In the genomic region with DNA sequence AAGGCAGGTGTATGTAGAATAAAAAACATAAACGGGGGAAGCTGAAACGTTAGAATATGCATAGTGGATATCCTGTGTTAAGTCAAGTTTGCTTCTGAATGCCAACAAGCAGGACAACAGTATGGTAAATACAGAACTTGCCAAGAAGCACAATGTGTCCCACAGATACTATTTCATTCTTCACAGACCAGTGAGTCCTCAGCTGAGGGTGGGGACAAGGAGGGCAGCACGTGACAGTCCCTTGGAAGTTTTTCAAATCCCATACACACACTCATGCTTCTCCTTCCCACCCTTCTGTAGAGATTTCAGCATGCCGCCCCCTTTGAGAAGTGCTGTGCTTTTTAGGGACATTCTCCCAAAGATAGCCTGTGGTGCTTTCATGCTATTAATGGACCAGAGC, we compare ENCODE assay signal across 28 cellular contexts.
DNase-seq lines count a peak whose midpoint lies in the region; ATAC-seq and TF ChIP-seq lines count a peak whose summit lies in the region.
"Had no signal": no experiment of that assay in that cellular context is flagged by ENCODE, and none has a peak within 500 bp of the region (broad histone marks: within the 10 kb centered on the region; RNA-seq: fewer than 3 reads in every experiment).

No MANE protein-coding gene starts in this region.

- DNase-seq in Right ventricle myocardium inferior (ENCODE audit: missing footprints), result no peak
- no peak for DNase-seq in cardiac septum (ENCODE audit: low spot score)
- no peak for DNase-seq in left ventricle myocardium inferior
- peak; percentile 29 for DNase-seq in prostate gland (ENCODE audit: low spot score)
- no peak for DNase-seq in activated T-cell treated with anti-CD3 and anti-CD28 coated beads, Interleukin-2, amount 50 U/mL, for 72 hours
- DNase-seq in osteocyte (ENCODE audit: extremely low spot score, unreplicated experiment), result no peak
- no peak for DNase-seq in mucosa of descending colon
- DNase-seq: 8988T; activated naive CD4-positive, alpha-beta T cell; central memory CD4-positive, alpha-beta T cell; DMS79 treated with DMSO at 0.1 percent for 48 hours; foreskin keratinocyte; mesendoderm; MM.1S; naive thymus-derived CD8-positive, alpha-beta T cell; NCI-H1417 treated with DMSO at 0.1 percent for 48 hours; NCI-H2171; NCI-H69; pancreas; stimulated activated CD4-positive, alpha-beta T cell treated with anti-CD3 and anti-CD28 coated beads, Interleukin-2, amount 100 ng/mL, for 48 hours; stimulated activated naive CD4-positive, alpha-beta T cell had no signal

- H3K4me1 ChIP-seq in left ventricle myocardium inferior (peaks cover 39% of the 10 kb centered on the region), prostate gland (replicated peaks) (no peaks in the 10 kb centered on the region), mucosa of descending colon (ENCODE audit: low read depth) (no peaks in the 10 kb centered on the region)
- H3K4me1 ChIP-seq: foreskin keratinocyte, HAP-1, pancreas had no signal

- no peaks in the 10 kb centered on the region for H3K27me3 ChIP-seq in left ventricle myocardium inferior (ENCODE audit: low read depth)
- H3K27me3 ChIP-seq in prostate gland (replicated peaks; ENCODE audit: insufficient read depth), result no peaks in the 10 kb centered on the region
- H3K27me3 ChIP-seq: pancreas, tibial artery had no signal

- H3K9me3 ChIP-seq in left ventricle myocardium inferior (replicated peaks) (peaks cover 6% of the 10 kb centered on the region), prostate gland (no peaks in the 10 kb centered on the region), mucosa of descending colon (no peaks in the 10 kb centered on the region)
- H3K9me3 ChIP-seq: HAP-1, pancreas, tibial artery had no signal

- H3K4me3 ChIP-seq in left ventricle myocardium inferior (no peak overlapping the region), prostate gland (no peak overlapping the region), mucosa of descending colon (no peak overlapping the region)
- H3K4me3 ChIP-seq: HAP-1, pancreas, smooth muscle cell, tibial artery had no signal

- peak overlapping the region; percentile 91 for H3K27ac ChIP-seq in left ventricle myocardium inferior (replicated peaks)
- no peak overlapping the region for H3K27ac ChIP-seq in prostate gland
- H3K27ac ChIP-seq: foreskin keratinocyte, pancreas, RWPE1 had no signal

- no peak for TF ChIP-seq POLR2A in prostate gland (IDR thresholded peaks at IDR 0.05)

- H3K36me3 Mint-ChIP-seq in activated T-cell treated with anti-CD3 and anti-CD28 coated beads, Interleukin-2, amount 50 U/mL, for 72 hours (ENCODE audit: insufficient read depth in 2 of 2), result peaks cover 0 to 6% of the 10 kb centered on the region in 2 donors
- no peaks in the 10 kb centered on the region for H3K36me3 Mint-ChIP-seq in osteocyte (ENCODE audit: unreplicated experiment)

- intact Hi-C loops in Right ventricle myocardium inferior (cut with DNase I), result loop anchor here (2.0 kb wide), 2 partner anchors 33 to 45 kb away; no protein-coding TSS in a partner anchor
- intact Hi-C loops in cardiac septum (cut with DNase I), result loop anchor here (2.0 to 5.0 kb wide), 2 partner anchors 33 to 47 kb away; no protein-coding TSS in a partner anchor
- intact Hi-C loops in left ventricle myocardium inferior (cut with micrococcal nuclease), result no loop called here
- intact Hi-C loops in prostate gland (cut with DNase I), result no loop called here
- intact Hi-C loops in mucosa of descending colon (cut with DNase I, micrococcal nuclease), result no loop called here

- no peak overlapping the region for H3K27ac Mint-ChIP-seq in activated T-cell treated with anti-CD3 and anti-CD28 coated beads, Interleukin-2, amount 50 U/mL, for 72 hours
- H3K27ac Mint-ChIP-seq in osteocyte (ENCODE audit: unreplicated experiment), result no peak overlapping the region
- H3K27ac Mint-ChIP-seq: naive thymus-derived CD8-positive, alpha-beta T cell; T-helper 2 cell treated with Interferon-gamma antibody and Interleukin-4, amounts not matched to agents 5 μg/mL and 100 μg/mL, for 36 hours had no signal

- ATAC-seq in Right ventricle myocardium inferior, result peak; percentile 72
- no peak for ATAC-seq in activated T-cell treated with anti-CD3 and anti-CD28 coated beads, Interleukin-2, amount 50 U/mL, for 72 hours (replicated peaks in 1 of 2)
- no peak for ATAC-seq in mucosa of descending colon
- ATAC-seq in GM21528 (IDR thresholded peaks at IDR 0.05; ENCODE audit: low FRiP score, unreplicated experiment), result no peak
- ATAC-seq: foreskin keratinocyte; naive thymus-derived CD8-positive, alpha-beta T cell; pancreas; SK-N-SH treated with all-trans-retinoic acid at 6 μM for 48 hours had no signal

- no peaks in the 10 kb centered on the region for H3K36me3 ChIP-seq in left ventricle myocardium inferior
- H3K36me3 ChIP-seq in prostate gland, result no peaks in the 10 kb centered on the region
- no peaks in the 10 kb centered on the region for H3K36me3 ChIP-seq in mucosa of descending colon (ENCODE audit: low read depth)
- H3K36me3 ChIP-seq: HAP-1, pancreas, tibial artery had no signal

- 38% methylated on average over 4 of the region's 4 CpGs for WGBS in prostate gland

- TF ChIP-seq CTCF in left ventricle myocardium inferior (IDR thresholded peaks at IDR 0.05; ENCODE audit: borderline replicate concordance) (no peak), prostate gland (IDR thresholded peaks at IDR 0.05) (no peak), osteocyte (IDR thresholded peaks at IDR 0.05) (no peak), mucosa of descending colon (IDR thresholded peaks at IDR 0.05) (no peak)

- peaks cover 5 to 6% of the 10 kb centered on the region in 2 donors for H3K9me3 Mint-ChIP-seq in activated T-cell treated with anti-CD3 and anti-CD28 coated beads, Interleukin-2, amount 50 U/mL, for 72 hours
- H3K9me3 Mint-ChIP-seq in osteocyte (ENCODE audit: unreplicated experiment), result peaks cover 18% of the 10 kb centered on the region
- H3K9me3 Mint-ChIP-seq: T-helper 2 cell treated with Interferon-gamma antibody and Interleukin-4, amounts not matched to agents 5 μg/mL and 100 μg/mL, for 36 hours had no signal

- H3K4me3 Mint-ChIP-seq in activated T-cell treated with anti-CD3 and anti-CD28 coated beads, Interleukin-2, amount 50 U/mL, for 72 hours, result no peak overlapping the region
- H3K4me3 Mint-ChIP-seq in osteocyte (ENCODE audit: unreplicated experiment), result no peak overlapping the region
- H3K4me3 Mint-ChIP-seq: naive thymus-derived CD8-positive, alpha-beta T cell; T-helper 2 cell treated with Interferon-gamma antibody and Interleukin-4, amounts not matched to agents 5 μg/mL and 100 μg/mL, for 36 hours had no signal

- H3K4me1 Mint-ChIP-seq in activated T-cell treated with anti-CD3 and anti-CD28 coated beads, Interleukin-2, amount 50 U/mL, for 72 hours (ENCODE audit: low read depth), result no peaks in the 10 kb centered on the region
- peaks cover 27% of the 10 kb centered on the region for H3K4me1 Mint-ChIP-seq in osteocyte (ENCODE audit: unreplicated experiment)

- peaks cover 12% of the 10 kb centered on the region for H3K27me3 Mint-ChIP-seq in activated T-cell treated with anti-CD3 and anti-CD28 coated beads, Interleukin-2, amount 50 U/mL, for 72 hours (ENCODE audit: low read depth)
- no peaks in the 10 kb centered on the region for H3K27me3 Mint-ChIP-seq in osteocyte (ENCODE audit: unreplicated experiment)

Comparison
In these comparisons a context has a peak if more than half of its experiments do, and no peak if none do; other contexts are left out.
1. intact Hi-C loops: an anchor here in Right ventricle myocardium inferior (2.0 kb wide) and cardiac septum (2.0 to 5.0 kb wide); none called in left ventricle myocardium inferior, prostate gland and mucosa of descending colon.